In genomic region chr6:163175301-163175700, GRCh38 we compare ENCODE assay signal across 15 cellular contexts.
DNase-seq lines count a peak whose midpoint lies in the region; TF ChIP-seq lines count a peak whose summit lies in the region.
"Had no signal": no experiment of that assay in that cellular context is flagged by ENCODE, and none has a peak within 500 bp of the region (broad histone marks: within the 10 kb centered on the region; RNA-seq: fewer than 3 reads in every experiment).

No MANE protein-coding gene starts in this region.

- H3K4me2 ChIP-seq in parathyroid adenoma (ENCODE audit: low read length) = no peak overlapping the region

- H3K27ac ChIP-seq in cingulate gyrus (ENCODE audit: low read depth, low read length) (peak overlapping the region; percentile 55), parathyroid adenoma (no peak overlapping the region), prostate gland (no peak overlapping the region)

- H3K9ac ChIP-seq in parathyroid adenoma = no peak overlapping the region

- H3K9me3 ChIP-seq in parathyroid adenoma (ENCODE audit: control insufficient read depth, low read length) (no peaks in the 10 kb centered on the region), prostate gland (no peaks in the 10 kb centered on the region)
- H3K9me3 ChIP-seq: HAP-1 had no signal

- no peaks in the 10 kb centered on the region for H3K79me2 ChIP-seq in parathyroid adenoma

- no peaks in the 10 kb centered on the region for H3K27me3 ChIP-seq in parathyroid adenoma (ENCODE audit: control insufficient read depth, insufficient read depth, low read length)
- no peaks in the 10 kb centered on the region for H3K27me3 ChIP-seq in prostate gland (replicated peaks; ENCODE audit: insufficient read depth)

- no peaks in the 10 kb centered on the region for H3K36me3 ChIP-seq in parathyroid adenoma (ENCODE audit: control insufficient read depth, insufficient read depth, low read length)
- no peaks in the 10 kb centered on the region for H3K36me3 ChIP-seq in prostate gland
- H3K36me3 ChIP-seq: HAP-1 had no signal

- DNase-seq in NCI-H1436 (lab: John Stamatoyannopoulos, UW) (peak; percentile 4), NCI-H1436 treated with DMSO at 0.1 percent for 48 hours (lab: John Stamatoyannopoulos, UW) (no peak), NCI-H748 (lab: John Stamatoyannopoulos, UW; ENCODE audit: unreplicated experiment) (peak; percentile 39), NCI-H748 treated with DMSO at 0.1 percent for 48 hours (lab: John Stamatoyannopoulos, UW) (no peak), prostate gland (ENCODE audit: low spot score) (no peak)
- DNase-seq: C1 segment of cervical spinal cord; Calu3; CD4-positive, alpha-beta T cell; DMS 273 treated with DMSO at 0.1 percent for 48 hours; DMS79 treated with DMSO at 0.1 percent for 48 hours; EL; GOT3 had no signal

- no peak for TF ChIP-seq POLR2A in prostate gland (IDR thresholded peaks at IDR 0.05)

- 79% methylated on average over 4 of the region's 4 CpGs for WGBS in prostate gland

- TF ChIP-seq CTCF in parathyroid adenoma (IDR thresholded peaks at IDR 0.05) (no peak), prostate gland (IDR thresholded peaks at IDR 0.05) (no peak)

- H3K4me1 ChIP-seq in parathyroid adenoma (peaks cover 21% of the 10 kb centered on the region), prostate gland (replicated peaks) (no peaks in the 10 kb centered on the region)

- intact Hi-C loops in prostate gland (cut with DNase I) = no loop called here

- peak overlapping the region; percentile 48 for H2AFZ ChIP-seq in parathyroid adenoma

- H3K4me3 ChIP-seq in parathyroid adenoma (ENCODE audit: low read depth, low read length) = no peak overlapping the region
- H3K4me3 ChIP-seq in prostate gland = no peak overlapping the region
- H3K4me3 ChIP-seq: HAP-1 had no signal

Comparison
In these comparisons a context has a peak if more than half of its experiments do, and no peak if none do; other contexts are left out.
1. DNase-seq: peak in NCI-H1436 (single experiment) and NCI-H748 (single experiment); none in NCI-H1436 treated with DMSO at 0.1 percent for 48 hours (single experiment), NCI-H748 treated with DMSO at 0.1 percent for 48 hours (single experiment) and prostate gland (single experiment).